In genomic region chr12:18165422-18165871, GRCh38 we compare ENCODE assay signal across 9 cellular contexts.
DNase-seq lines count a peak whose midpoint lies in the region; ATAC-seq and TF ChIP-seq lines count a peak whose summit lies in the region.
"Had no signal": no experiment of that assay in that cellular context is flagged by ENCODE, and none has a peak within 500 bp of the region (broad histone marks: within the 10 kb centered on the region; RNA-seq: fewer than 3 reads in every experiment).

No MANE protein-coding gene starts in this region.

- peak overlapping the region; percentile 65 for H3K4me3 ChIP-seq in adipocyte (ENCODE audit: low read length)

- peak overlapping the region; percentile 74 for H3K4me3 Mint-ChIP-seq in natural killer cell treated with Interleukin-12 subunit alpha and Interleukin-12 subunit beta and Interleukin-15 and Interleukin-18, amount 100 ng/mL, for 72 hours
- H3K4me3 Mint-ChIP-seq: B cell had no signal

- no peak for TF ChIP-seq CTCF in omental fat pad (IDR thresholded peaks at IDR 0.05)

- H3K9me3 Mint-ChIP-seq in natural killer cell treated with Interleukin-12 subunit alpha and Interleukin-12 subunit beta and Interleukin-15 and Interleukin-18, amount 100 ng/mL, for 72 hours: peaks cover 3% of the 10 kb centered on the region

- peak overlapping the region; percentile 44 for H3K9ac ChIP-seq in adipocyte (ENCODE audit: low read length)

- no peaks in the 10 kb centered on the region for H3K27me3 ChIP-seq in adipocyte (replicated peaks; ENCODE audit: control insufficient read depth, insufficient read depth, low read length)

- peak; percentile 4 for DNase-seq in NCI-H2107 treated with DMSO at 0.1 percent for 48 hours (lab: John Stamatoyannopoulos, UW; ENCODE audit: unreplicated experiment)
- no peak for DNase-seq in NCI-H2107 (lab: John Stamatoyannopoulos, UW)
- DNase-seq in LHCN-M2 (ENCODE audit: low read depth): peak; percentile 64
- peak; percentile 66 for DNase-seq in adipocyte (ENCODE audit: low read depth)
- DNase-seq in natural killer cell treated with Interleukin-12 subunit alpha and Interleukin-12 subunit beta and Interleukin-15 and Interleukin-18, amount 100 ng/mL, for 72 hours (ENCODE audit: low spot score): no peak
- no peak for DNase-seq in omental fat pad (ENCODE audit: low spot score)
- no peak for DNase-seq in posterior vena cava (ENCODE audit: low spot score)

- intact Hi-C loops in posterior vena cava (cut with DNase I): no loop called here

- H3K36me3 ChIP-seq in adipocyte (ENCODE audit: control insufficient read depth, insufficient read depth, low read length, severe bottlenecking): no peaks in the 10 kb centered on the region

- H3K27ac Mint-ChIP-seq in natural killer cell treated with Interleukin-12 subunit alpha and Interleukin-12 subunit beta and Interleukin-15 and Interleukin-18, amount 100 ng/mL, for 72 hours: peak overlapping the region; percentile 25 to 78
- H3K27ac Mint-ChIP-seq: B cell had no signal

- H3K4me1 Mint-ChIP-seq in natural killer cell treated with Interleukin-12 subunit alpha and Interleukin-12 subunit beta and Interleukin-15 and Interleukin-18, amount 100 ng/mL, for 72 hours (ENCODE audit: low read depth in 2 of 2): peaks cover 7 to 18% of the 10 kb centered on the region in 2 donors

- peak; percentile 96 for ATAC-seq in GM21723 (IDR thresholded peaks at IDR 0.05; ENCODE audit: unreplicated experiment)
- ATAC-seq in natural killer cell treated with Interleukin-12 subunit alpha and Interleukin-12 subunit beta and Interleukin-15 and Interleukin-18, amount 100 ng/mL, for 72 hours: peak; percentile 94 to 97
- ATAC-seq in omental fat pad (ENCODE audit: low FRiP score): no peak

- no peaks in the 10 kb centered on the region for H3K27me3 Mint-ChIP-seq in natural killer cell treated with Interleukin-12 subunit alpha and Interleukin-12 subunit beta and Interleukin-15 and Interleukin-18, amount 100 ng/mL, for 72 hours
- H3K27me3 Mint-ChIP-seq: B cell had no signal

- H3K4me1 ChIP-seq in adipocyte (ENCODE audit: control insufficient read depth, insufficient read depth, low read length): peaks cover 12% of the 10 kb centered on the region

- H3K9me3 ChIP-seq in adipocyte (ENCODE audit: control insufficient read depth, low read length): no peaks in the 10 kb centered on the region

- H3K36me3 Mint-ChIP-seq in natural killer cell treated with Interleukin-12 subunit alpha and Interleukin-12 subunit beta and Interleukin-15 and Interleukin-18, amount 100 ng/mL, for 72 hours: peaks cover 10% of the 10 kb centered on the region

Comparison
In these comparisons a context has a peak if more than half of its experiments do, and no peak if none do; other contexts are left out.
1. DNase-seq: peak in NCI-H2107 treated with DMSO at 0.1 percent for 48 hours (single experiment), LHCN-M2 (single experiment) and adipocyte (single experiment); none in NCI-H2107 (single experiment), natural killer cell treated with Interleukin-12 subunit alpha and Interleukin-12 subunit beta and Interleukin-15 and Interleukin-18, amount 100 ng/mL, for 72 hours (single experiment), omental fat pad (single experiment) and posterior vena cava (single experiment).